In the genomic region with DNA sequence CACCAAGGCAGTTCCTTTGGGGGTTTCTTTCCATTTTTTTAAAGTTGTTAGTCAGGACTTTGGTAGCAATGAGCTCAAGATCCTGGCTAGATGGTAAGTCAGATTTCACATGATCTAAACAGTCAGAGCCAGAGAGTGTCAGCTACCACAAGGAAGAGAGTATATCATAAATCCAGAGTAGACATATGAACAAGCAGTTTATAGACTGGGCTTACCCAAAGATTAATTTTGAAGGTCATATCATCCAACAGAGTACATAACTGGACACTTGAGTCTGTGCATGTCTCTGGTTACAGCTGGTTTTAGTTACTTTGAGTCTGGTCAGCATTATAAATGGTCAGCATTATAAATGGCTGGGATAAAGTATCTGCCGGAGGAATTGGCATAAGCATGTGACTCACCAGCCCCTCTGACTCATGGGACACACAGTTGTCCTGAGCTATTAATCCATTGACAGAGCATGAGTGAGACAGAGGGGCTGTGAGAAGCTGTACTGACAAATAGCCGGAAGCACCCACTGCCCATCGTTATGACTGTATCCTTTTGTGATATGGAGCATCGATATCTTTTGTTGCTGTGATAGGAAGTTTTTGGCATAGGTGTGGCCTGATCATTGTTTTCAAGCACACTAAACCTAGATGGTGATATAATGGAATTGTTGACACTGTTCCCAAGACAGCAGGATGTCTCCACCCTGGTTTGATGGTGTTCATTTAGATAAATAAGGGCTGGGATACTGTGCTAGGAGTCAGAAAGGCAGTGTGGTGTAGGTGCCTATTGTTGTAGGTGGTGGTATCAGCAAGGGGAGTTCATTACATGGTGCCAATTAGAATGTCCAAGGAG, we compare ENCODE assay signal across 8 cellular contexts.
DNase-seq lines count a peak whose midpoint lies in the region; TF ChIP-seq lines count a peak whose summit lies in the region.
"Had no signal": no experiment of that assay in that cellular context is flagged by ENCODE, and none has a peak within 500 bp of the region (broad histone marks: within the 10 kb centered on the region; RNA-seq: fewer than 3 reads in every experiment).

No MANE protein-coding gene starts in this region.

- TF ChIP-seq CTCF in tibial artery (IDR thresholded peaks at IDR 0.05), result no peak

- intact Hi-C loops in tibial artery (cut with DNase I; ENCODE audit: low total_unique reads), result no loop called here

- no peaks in the 10 kb centered on the region for H3K9me3 ChIP-seq in tibial artery

- H3K27me3 ChIP-seq in tibial artery, result no peaks in the 10 kb centered on the region

- H3K27ac ChIP-seq in tibial artery, result peak overlapping the region; percentile 58

- peaks cover 4 to 59% (median 31%) of the 10 kb centered on the region in 4 donors for H3K4me1 ChIP-seq in tibial artery

- H3K36me3 ChIP-seq in tibial artery, result peaks cover 0 to 2% (median under 1%) of the 10 kb centered on the region in 3 donors

- DNase-seq in HS-27A (ENCODE audit: low read depth) (peak; percentile 88), amniotic stem cell (lab: John Stamatoyannopoulos, UW) (peak; percentile 88), hepatic stellate cell (ENCODE audit: low spot score) (peak; percentile 70), tibial artery (no peak), anterior cingulate cortex (lab: John Stamatoyannopoulos, UW) (no peak), NCI-H1048 (lab: John Stamatoyannopoulos, UW) (no peak)
- DNase-seq in stimulated activated CD4-positive, alpha-beta T cell treated with anti-CD3 and anti-CD28 coated beads, Interleukin-2, amount 100 ng/mL, for 48 hours, result no peak
- DNase-seq: activated CD4-positive, alpha-beta T cell treated with anti-CD3 and anti-CD28 coated beads, Interleukin-2, amount 50 U/mL, for 1 hour had no signal

- H3K4me3 ChIP-seq in tibial artery, result no peak overlapping the region

Comparison
In these comparisons a context has a peak if more than half of its experiments do, and no peak if none do; other contexts are left out.
1. DNase-seq: peak in HS-27A (single experiment), amniotic stem cell (single experiment) and hepatic stellate cell (single experiment); none in tibial artery (0 of 2), stimulated activated CD4-positive, alpha-beta T cell treated with anti-CD3 and anti-CD28 coated beads, Interleukin-2, amount 100 ng/mL, for 48 hours (0 of 2), anterior cingulate cortex (0 of 58) and NCI-H1048 (single experiment).